Comparison of ENCODE assay signal across 14 cellular contexts in the genomic region with DNA sequence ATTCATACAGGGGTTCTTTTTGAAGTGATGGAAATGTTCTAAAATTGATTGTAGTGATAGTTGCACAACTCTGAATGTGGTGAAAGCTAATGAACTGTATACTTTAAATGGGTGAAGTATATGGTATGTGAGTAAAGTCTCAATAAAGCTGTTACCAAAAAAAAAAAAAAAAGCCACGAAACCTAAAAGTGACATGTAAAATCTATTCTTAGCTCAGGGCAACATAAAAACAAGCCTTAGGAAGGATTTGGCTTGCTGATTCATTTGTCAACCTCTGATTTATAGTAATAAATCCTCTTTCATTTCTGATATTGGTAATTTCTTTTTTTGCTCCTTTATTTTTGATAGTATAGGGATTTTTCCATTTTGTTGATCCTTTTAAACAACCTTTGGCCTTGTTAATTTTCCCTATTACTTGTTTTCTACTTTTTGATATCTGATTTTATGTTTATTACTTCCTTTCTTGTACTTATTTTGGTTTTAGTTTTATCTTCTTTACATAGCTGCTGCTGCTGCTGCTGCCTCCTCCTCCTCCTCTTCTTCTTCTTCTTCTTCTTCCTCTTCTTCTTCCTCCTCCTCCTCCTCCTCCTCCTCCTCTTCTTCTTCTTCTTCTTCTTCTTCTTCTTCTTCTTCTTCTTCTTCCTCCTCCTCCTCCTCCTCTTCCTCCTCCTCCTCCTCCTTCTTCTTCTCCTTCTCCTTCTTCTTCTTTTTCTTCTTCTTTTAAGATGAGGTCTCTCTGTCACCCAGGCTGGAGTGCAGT.
A peak's percentile ranks its signal among the peaks of the same experiment; 100 is the strongest.
DNase-seq lines count a peak whose midpoint lies in the region; ATAC-seq, FAIRE-seq and TF ChIP-seq lines count a peak whose summit lies in the region.
"Had no signal": no experiment of that assay in that cellular context is flagged by ENCODE, and none has a peak within 500 bp of the region (broad histone marks: within the 10 kb centered on the region; RNA-seq: fewer than 3 reads in every experiment).

No MANE protein-coding gene starts in this region.

- peak overlapping the region; percentile 57 for H3K4me3 Mint-ChIP-seq in T-helper 17 cell
- H3K4me3 Mint-ChIP-seq: CD4-positive, CD25-positive, alpha-beta regulatory T cell had no signal

- no peak for ATAC-seq in T-helper 17 cell
- no peak for ATAC-seq in HG02885 (IDR thresholded peaks at IDR 0.05; ENCODE audit: poor library complexity, unreplicated experiment)
- no peak for ATAC-seq in HG02678 (IDR thresholded peaks at IDR 0.05; ENCODE audit: unreplicated experiment)
- ATAC-seq: HCT116 had no signal

- no peak overlapping the region for H3K27ac Mint-ChIP-seq in T-helper 17 cell
- H3K27ac Mint-ChIP-seq: CD4-positive, CD25-positive, alpha-beta regulatory T cell had no signal

- CTCF ChIA-PET in HEK293T (lab: Yijun Ruan, JAX), result no interaction called here

- peak; percentile 33 for FAIRE-seq in GM18507 (lab: Jason Lieb, UNC)
- peak; percentile 65 for FAIRE-seq in islet of Langerhans (lab: Jason Lieb, UNC)
- no peak for FAIRE-seq in GM12891 (lab: Jason Lieb, UNC)
- FAIRE-seq: H54 had no signal

- H3K36me3 Mint-ChIP-seq in T-helper 17 cell (ENCODE audit: low read depth), result no peaks in the 10 kb centered on the region
- H3K36me3 Mint-ChIP-seq: CD4-positive, CD25-positive, alpha-beta regulatory T cell had no signal

- POLR2A ChIA-PET in HEK293T (lab: Yijun Ruan, JAX), result no interaction called here

- TF ChIP-seq POLR2A in GM12891 (IDR thresholded peaks at IDR 0.05; ENCODE audit: low read depth, low read length), result no peak

- peaks cover 5% of the 10 kb centered on the region for H3K27me3 Mint-ChIP-seq in T-helper 17 cell

- no peak for DNase-seq in GM18507 (ENCODE audit: extremely low spot score, insufficient read length, low read depth)
- no peak for DNase-seq in HEK293T (ENCODE audit: extremely low spot score)
- DNase-seq in T-helper 17 cell, result no peak
- no peak for DNase-seq in GM12891 (ENCODE audit: insufficient read length, low spot score)
- DNase-seq: ACHN; Calu3; CD4-positive, CD25-positive, alpha-beta regulatory T cell; DMS79; GM23248 had no signal

- no peaks in the 10 kb centered on the region for H3K4me1 Mint-ChIP-seq in T-helper 17 cell
- H3K4me1 Mint-ChIP-seq: CD4-positive, CD25-positive, alpha-beta regulatory T cell had no signal

- H3K9me3 ChIP-seq in T-helper 17 cell (ENCODE audit: control insufficient read depth, low read length, poor library complexity, severe bottlenecking), result no peaks in the 10 kb centered on the region

TF ChIP-seq in HEK293T, 16 proteins besides CTCF, POLR2A, EP300 and RAD21:
- no peak for TF ChIP-seq SP1 (IDR thresholded peaks at IDR 0.05)
- no peak for TF ChIP-seq FOXM1 (IDR thresholded peaks at IDR 0.05; ENCODE audit: borderline replicate concordance)
- no peak for TF ChIP-seq SUZ12 (IDR thresholded peaks at IDR 0.05)
- no peak for TF ChIP-seq ELF4 (IDR thresholded peaks at IDR 0.05)
- TF ChIP-seq ZNF384 (IDR thresholded peaks at IDR 0.05), result 0 out of 2 replicates have a peak, but pooled peaks have one; percentile 7
- TF ChIP-seq FOXK2 (IDR thresholded peaks at IDR 0.05), result no peak

TF ChIP-seq in GM12891, 5 proteins besides CTCF, POLR2A, EP300 and RAD21:
- TF ChIP-seq TAF1 (IDR thresholded peaks at IDR 0.05; ENCODE audit: low read depth, low read length) (no peak), POU2F2 (IDR thresholded peaks at IDR 0.05; ENCODE audit: low read depth, low read length) (no peak), POLR2AphosphoS5 (IDR thresholded peaks at IDR 0.05; ENCODE audit: low read depth, low read length) (no peak), SPI1 (IDR thresholded peaks at IDR 0.05; ENCODE audit: low read depth, low read length) (no peak), PAX5 (IDR thresholded peaks at IDR 0.05; ENCODE audit: insufficient read depth, low read length, severe bottlenecking) (no peak)
